20 cellular contexts compared by ENCODE assay signal in the genomic region with DNA sequence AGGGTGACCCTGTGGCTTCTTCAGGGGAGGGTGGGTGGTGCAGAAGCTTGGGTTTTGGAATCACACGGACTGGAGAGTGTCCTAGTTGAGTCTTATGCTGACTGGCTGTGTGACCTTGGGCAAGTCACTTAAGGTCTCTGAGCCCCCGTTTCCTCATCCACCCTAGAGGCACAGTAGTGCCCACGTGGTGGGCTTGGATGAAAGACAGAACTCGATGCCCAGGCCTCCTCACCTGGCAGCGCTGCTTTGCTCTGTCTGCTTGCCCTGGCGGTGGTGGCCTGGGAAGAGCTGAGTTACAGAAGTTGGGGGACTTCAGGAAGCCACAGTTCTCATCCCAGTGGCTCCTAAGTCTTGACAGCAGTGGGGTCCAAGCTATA.
"Had no signal": no experiment of that assay in that cellular context is flagged by ENCODE, and none has a peak within 500 bp of the region (broad histone marks: within the 10 kb centered on the region; RNA-seq: fewer than 3 reads in every experiment).

No MANE protein-coding gene starts in this region.

- H3K36me3 ChIP-seq: breast epithelium, colonic mucosa, esophagus squamous epithelium, gastroesophageal sphincter, thoracic aorta had no signal

- DNase-seq: activated B cell treated with CpG ODN at 0.5 μM for 24 hours; activated CD4-positive, alpha-beta T cell treated with anti-CD3 and anti-CD28 coated beads for 36 hours; activated CD4-positive, alpha-beta T cell treated with anti-CD3 and anti-CD28 coated beads, Interleukin-2, amount 50 U/mL, for 4 hours; activated CD8-positive, alpha-beta memory T cell treated with anti-CD3 and anti-CD28 coated beads, Interleukin-2, amount 50 U/mL, for 48 hours; activated naive CD4-positive, alpha-beta T cell; activated T-cell treated with anti-CD3 and anti-CD28 coated beads, Interleukin-2, amount 50 U/mL, for 4 hours; colonic mucosa; esophagus squamous epithelium; head of caudate nucleus; hypothalamus; nephron progenitor cell; stimulated activated CD4-positive, alpha-beta T cell treated with anti-CD3 and anti-CD28 coated beads, Interleukin-4, amount 100 ng/mL, for 1 hour; stimulated activated naive CD4-positive, alpha-beta T cell; T-helper 17 cell had no signal

- H3K27me3 Mint-ChIP-seq: activated naive CD8-positive, alpha-beta T cell had no signal

- H3K36me3 Mint-ChIP-seq: activated naive CD8-positive, alpha-beta T cell had no signal

- ATAC-seq: activated CD4-positive, alpha-beta T cell treated with anti-CD3 and anti-CD28 coated beads for 36 hours; activated T-cell treated with anti-CD3 and anti-CD28 coated beads, Interleukin-2, amount 50 U/mL, for 4 hours; gastroesophageal sphincter; T-helper 17 cell had no signal

- H3K4me3 ChIP-seq: breast epithelium, colonic mucosa, esophagus squamous epithelium, gastroesophageal sphincter, thoracic aorta had no signal

- H3K27ac Mint-ChIP-seq: activated B cell treated with CpG ODN at 0.5 μM for 24 hours; activated CD4-positive, alpha-beta T cell treated with anti-CD3 and anti-CD28 coated beads for 36 hours; activated naive CD8-positive, alpha-beta T cell; activated T-helper 2 cell treated with anti-CD3 and anti-CD28 coated beads, Interferon-gamma antibody, Interleukin-2, Interleukin-4, amounts not matched to agents 10 μg/mL and 5 μg/mL and 100 μg/mL, durations not matched to agents 14 hours and 24 hours and 36 hours; T-helper 17 cell had no signal

- H3K4me1 ChIP-seq: breast epithelium, colonic mucosa had no signal

- H3K4me3 Mint-ChIP-seq: activated B cell treated with CpG ODN at 0.5 μM for 24 hours; activated CD4-positive, alpha-beta T cell treated with anti-CD3 and anti-CD28 coated beads for 36 hours; activated naive CD8-positive, alpha-beta T cell; activated T-cell treated with anti-CD3 and anti-CD28 coated beads, Interleukin-2, amount 50 U/mL, for 4 hours; endodermal cell; T-helper 17 cell had no signal

- H3K27me3 ChIP-seq: breast epithelium, colonic mucosa had no signal

- H3K9me3 Mint-ChIP-seq: activated B cell treated with CpG ODN at 0.5 μM for 24 hours; activated T-cell treated with anti-CD3 and anti-CD28 coated beads, Interleukin-2, amount 50 U/mL, for 4 hours; activated T-helper 2 cell treated with anti-CD3 and anti-CD28 coated beads, Interferon-gamma antibody, Interleukin-2, Interleukin-4, amounts not matched to agents 10 μg/mL and 5 μg/mL and 100 μg/mL, durations not matched to agents 14 hours and 24 hours and 36 hours; endodermal cell; nephron progenitor cell had no signal

- H3K9me3 ChIP-seq: breast epithelium, colonic mucosa, esophagus squamous epithelium, gastroesophageal sphincter, thoracic aorta had no signal

- H3K27ac ChIP-seq: colonic mucosa, esophagus squamous epithelium, thoracic aorta had no signal
